6 cellular contexts compared by ENCODE assay signal in genomic region chr19:35986664-35987570, GRCh38. TPM values are rescaled to one million over a fixed set of nuclear protein-coding genes. Genes with fewer than 3 reads are reported as not detected.
DNase-seq lines count a peak whose midpoint lies in the region; ATAC-seq and TF ChIP-seq lines count a peak whose summit lies in the region.

No MANE protein-coding gene starts in this region.

- H3K36me3 ChIP-seq in GM06990 (ENCODE audit: control insufficient read depth, insufficient read depth, low read length): no peaks in the 10 kb centered on the region

- no peak for TF ChIP-seq CTCF in GM06990 (IDR thresholded peaks at IDR 0.05; ENCODE audit: insufficient read depth, low read length, poor library complexity, severe bottlenecking)

- no peaks in the 10 kb centered on the region; the same call in 1 of the 2 replicates for H3K27me3 ChIP-seq in GM06990 (replicated peaks; ENCODE audit: control insufficient read depth, insufficient read depth, low read length)

- no peak for ATAC-seq in GM21786 (IDR thresholded peaks at IDR 0.05; ENCODE audit: unreplicated experiment)

- intact Hi-C loops in posterior cingulate gyrus (cut with DNase I): no loop called here

- DNase-seq in GM06990 (ENCODE audit: extremely low read depth, insufficient read length) (peak; percentile 33), NCI-H526 treated with DMSO at 0.1 percent for 48 hours (lab: John Stamatoyannopoulos, UW) (peak; percentile 65), cerebellum (ENCODE audit: low spot score) (peak; percentile 76), posterior cingulate gyrus (peak in 8 of 10 donors; percentile 38 to 94 (median 62)), RKO (ENCODE audit: low spot score) (no peak)

- H3K4me3 ChIP-seq in GM06990 (replicated peaks; ENCODE audit: low read depth, low read length): peak overlapping the region; percentile 59

RNA-seq across cellular contexts. Expression of gene SDHAF1, which starts 8.1 kb away (rescaled TPM):
- 11.5 TPM for total RNA-seq in cerebellum

RNA-seq across cellular contexts. Expression of gene SYNE4, which starts 21.7 kb away (rescaled TPM):
- total RNA-seq in cerebellum: 0.36 TPM

RNA-seq across cellular contexts. Expression of gene ALKBH6, which starts 27.1 kb away (rescaled TPM):
- total RNA-seq in cerebellum: 6.3 TPM

RNA-seq across cellular contexts. Expression of gene CLIP3, which starts 45.8 kb away (rescaled TPM):
- 30.2 TPM for total RNA-seq in cerebellum

RNA-seq across cellular contexts. Expression of gene LRFN3, which starts 50.7 kb away (rescaled TPM):
- total RNA-seq in cerebellum: 8.5 TPM
